Comparison of ENCODE assay signal across 15 cellular contexts in genomic region chr2:102154364-102154763, GRCh38. TPM values are rescaled to one million over a fixed set of nuclear protein-coding genes. Genes with fewer than 3 reads are reported as not detected.
"Had no signal": no experiment of that assay in that cellular context is flagged by ENCODE, and none has a peak within 500 bp of the region (broad histone marks: within the 10 kb centered on the region; RNA-seq: fewer than 3 reads in every experiment).

No MANE protein-coding gene starts in this region.

- H3K9me3 Mint-ChIP-seq: central memory CD8-positive, alpha-beta T cell; endodermal cell had no signal

- H3K27me3 Mint-ChIP-seq: activated naive CD4-positive, alpha-beta T cell treated with anti-CD3 and anti-CD28 coated beads, Interleukin-2, amount 10 ng/mL, durations not matched to agents 7 days and 5 days; central memory CD8-positive, alpha-beta T cell; T-helper 17 cell had no signal

- H3K9me3 ChIP-seq: psoas muscle had no signal

- DNase-seq: activated CD4-positive, alpha-beta T cell treated with anti-CD3 and anti-CD28 coated beads for 48 hours; activated CD8-positive, alpha-beta memory T cell treated with anti-CD3 and anti-CD28 coated beads for 24 hours; activated naive CD4-positive, alpha-beta T cell treated with anti-CD3 and anti-CD28 coated beads, Interleukin-2, amount 10 ng/mL, durations not matched to agents 7 days and 5 days; endodermal cell; left colon; mesendoderm; psoas muscle; stimulated activated CD4-positive, alpha-beta T cell treated with anti-CD3 and anti-CD28 coated beads, Interleukin-2, amount 100 ng/mL, for 24 hours; stimulated activated naive B cell treated with anti-CD40 and anti-IgM and Interleukin-4, amounts not matched to agents 10 μg/mL and 1 μg/mL and 100 μg/mL, for 72 hours; T-helper 17 cell had no signal

- H3K36me3 Mint-ChIP-seq: stimulated activated naive B cell treated with anti-CD40 and anti-IgM and Interleukin-4, amounts not matched to agents 10 μg/mL and 1 μg/mL and 100 μg/mL, for 72 hours; WTC11 had no signal

- H3K4me3 ChIP-seq: psoas muscle had no signal

- H3K27ac Mint-ChIP-seq: activated naive CD4-positive, alpha-beta T cell treated with anti-CD3 and anti-CD28 coated beads, Interleukin-2, amount 10 ng/mL, durations not matched to agents 7 days and 5 days; activated T-helper 2 cell treated with anti-CD3 and anti-CD28 coated beads, Interferon-gamma antibody, Interleukin-2, Interleukin-4, amounts not matched to agents 10 μg/mL and 5 μg/mL and 100 μg/mL, durations not matched to agents 14 hours and 24 hours and 36 hours; endodermal cell; stimulated activated naive B cell treated with anti-CD40 and anti-IgM and Interleukin-4, amounts not matched to agents 10 μg/mL and 1 μg/mL and 100 μg/mL, for 72 hours; T-helper 17 cell; WTC11 had no signal

- ATAC-seq: left colon; sciatic nerve; SK-N-SH treated with all-trans-retinoic acid at 6 μM for 48 hours; stimulated activated naive B cell treated with anti-CD40 and anti-IgM and Interleukin-4, amounts not matched to agents 10 μg/mL and 1 μg/mL and 100 μg/mL, for 72 hours; T-helper 17 cell; WTC11 had no signal

- H3K4me3 Mint-ChIP-seq: activated naive CD4-positive, alpha-beta T cell treated with anti-CD3 and anti-CD28 coated beads, Interleukin-2, amount 10 ng/mL, durations not matched to agents 7 days and 5 days; central memory CD8-positive, alpha-beta T cell; endodermal cell; stimulated activated naive B cell treated with anti-CD40 and anti-IgM and Interleukin-4, amounts not matched to agents 10 μg/mL and 1 μg/mL and 100 μg/mL, for 72 hours; T-helper 17 cell; WTC11 had no signal

- H3K4me1 Mint-ChIP-seq: activated naive CD4-positive, alpha-beta T cell treated with anti-CD3 and anti-CD28 coated beads, Interleukin-2, amount 10 ng/mL, durations not matched to agents 7 days and 5 days; central memory CD8-positive, alpha-beta T cell; endodermal cell; stimulated activated naive B cell treated with anti-CD40 and anti-IgM and Interleukin-4, amounts not matched to agents 10 μg/mL and 1 μg/mL and 100 μg/mL, for 72 hours; WTC11 had no signal

RNA-seq across cellular contexts. Expression of gene IL1RL2, which starts 32.5 kb away (rescaled TPM):
- total RNA-seq: activated T-helper 2 cell treated with anti-CD3 and anti-CD28 coated beads, Interferon-gamma antibody, Interleukin-2, Interleukin-4, amounts not matched to agents 10 μg/mL and 5 μg/mL and 100 μg/mL, durations not matched to agents 14 hours and 24 hours and 36 hours; sciatic nerve; T-helper 17 cell; WTC11 had no signal
